7 cellular contexts compared by ENCODE assay signal in the genomic region with DNA sequence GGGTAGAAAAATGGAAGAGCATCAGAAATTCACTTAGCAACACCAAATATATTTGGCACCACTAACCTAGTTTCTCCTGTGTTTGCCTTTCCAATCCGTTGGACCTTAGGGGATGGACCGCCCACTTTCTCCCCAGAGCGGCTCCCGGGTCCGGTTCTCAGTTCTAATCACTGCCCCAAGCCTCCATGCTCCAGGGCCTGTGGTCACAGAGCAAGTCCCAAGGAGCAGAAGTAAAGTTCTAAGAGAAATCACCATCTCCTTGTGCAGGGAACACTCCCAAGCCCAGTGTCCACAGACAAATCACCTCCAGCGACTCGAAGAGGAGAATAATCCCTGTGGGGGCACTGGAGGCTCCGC. TPM values are rescaled to one million over a fixed set of nuclear protein-coding genes. Genes with fewer than 3 reads are reported as not detected.
DNase-seq lines count a peak whose midpoint lies in the region; ATAC-seq and TF ChIP-seq lines count a peak whose summit lies in the region.

No MANE protein-coding gene starts in this region.

- H3K9me3 ChIP-seq in HUES6 (ENCODE audit: control insufficient read depth, insufficient read depth, low read depth, low read length), result no peaks in the 10 kb centered on the region

- ATAC-seq in GM19395 (IDR thresholded peaks at IDR 0.05; ENCODE audit: unreplicated experiment), result peak; percentile 13
- no peak for ATAC-seq in HG03521 (IDR thresholded peaks at IDR 0.05; ENCODE audit: unreplicated experiment)

- H3K4me1 ChIP-seq in HUES6 (ENCODE audit: control insufficient read depth, insufficient read depth, low read length), result 0 out of 2 replicates have a peak, but pooled peaks cover 10% of the 10 kb centered on the region

- DNase-seq in choroid plexus epithelial cell (ENCODE audit: low read depth) (peak; percentile 35), lung microvascular endothelial cell (ENCODE audit: low read depth in 2 of 2) (peak; percentile 8 to 29), GM19240 (ENCODE audit: insufficient read length, low spot score) (no peak), NOMO-1 (lab: John Stamatoyannopoulos, UW; ENCODE audit: unreplicated experiment in 2 of 2) (no peak)

- no peak overlapping the region for H3K27ac ChIP-seq in HUES6 (ENCODE audit: low read depth, low read length)

- TF ChIP-seq CTCF in choroid plexus epithelial cell (conservative IDR thresholded peaks at IDR 0.05; ENCODE audit: low read depth, low read length), result no peak

- H3K4me3 ChIP-seq in HUES6 (ENCODE audit: low read depth, low read length) (peak overlapping the region; percentile 89), choroid plexus epithelial cell (ENCODE audit: low read depth, low read length) (peak overlapping the region; percentile 75)

- H3K27me3 ChIP-seq in HUES6 (ENCODE audit: control insufficient read depth, insufficient read depth, low read length), result peaks cover 39% of the 10 kb centered on the region

- H3K9ac ChIP-seq in HUES6 (ENCODE audit: low read length), result peak overlapping the region; percentile 36

- no peaks in the 10 kb centered on the region for H3K36me3 ChIP-seq in HUES6 (ENCODE audit: control insufficient read depth, insufficient read depth, low read length)

RNA-seq across cellular contexts. Expression of a gene that starts 0.7 kb away (rescaled TPM):
- total RNA-seq in lung microvascular endothelial cell, result 3.3 and 5.6 TPM in 2 replicates

Comparison
In these comparisons a context has a peak if more than half of its experiments do, and no peak if none do; other contexts are left out.
1. DNase-seq: peak in choroid plexus epithelial cell (single experiment) and lung microvascular endothelial cell (2 of 2); none in GM19240 (single experiment) and NOMO-1 (0 of 2).